In the genomic region with DNA sequence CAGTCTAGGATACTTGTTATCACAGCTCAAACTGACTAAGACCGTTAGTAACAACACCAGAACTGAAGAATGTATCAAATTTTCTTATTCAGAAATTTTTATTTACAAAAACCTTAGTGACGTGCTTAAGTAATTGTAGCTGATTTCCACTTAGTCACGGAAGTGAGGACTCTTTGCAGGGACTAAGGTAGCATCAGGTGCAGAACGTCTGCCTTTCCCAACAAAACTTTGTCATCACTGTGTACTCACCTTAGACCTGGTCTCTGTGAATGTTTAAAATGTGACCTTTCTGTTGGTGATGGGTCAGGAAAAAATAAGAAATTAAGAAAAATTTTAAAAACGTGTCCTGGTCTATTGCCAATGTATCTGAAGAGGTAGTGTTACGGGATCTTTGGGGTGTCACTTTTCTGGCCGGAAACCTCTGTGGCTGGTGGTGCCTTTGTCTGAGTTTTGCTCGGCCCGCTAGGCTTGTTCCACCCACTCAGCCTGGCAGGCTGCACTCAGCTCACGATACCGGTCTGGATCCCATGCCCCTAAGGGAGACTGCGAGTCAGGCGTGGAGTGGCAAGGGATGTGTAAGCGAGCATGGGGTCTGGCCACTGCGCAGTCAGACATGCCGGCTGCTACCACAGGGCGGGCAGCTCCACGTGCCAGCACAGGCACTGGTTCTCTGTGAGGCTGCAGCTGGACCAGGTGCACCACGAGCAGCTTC, we compare ENCODE assay signal across 10 cellular contexts. TPM values are rescaled to one million over a fixed set of nuclear protein-coding genes. Genes with fewer than 3 reads are reported as not detected.
A peak's percentile ranks its signal among the peaks of the same experiment; 100 is the strongest.
DNase-seq lines count a peak whose midpoint lies in the region; ATAC-seq and TF ChIP-seq lines count a peak whose summit lies in the region.
"Had no signal": no experiment of that assay in that cellular context is flagged by ENCODE, and none has a peak within 500 bp of the region (broad histone marks: within the 10 kb centered on the region; RNA-seq: fewer than 3 reads in every experiment).

No MANE protein-coding gene starts in this region.

- H3K4me3 Mint-ChIP-seq in MCF 10A (ENCODE audit: unreplicated experiment): no peak overlapping the region
- H3K4me3 Mint-ChIP-seq in activated naive CD8-positive, alpha-beta T cell treated with anti-CD3 and anti-CD28 coated beads, Interleukin-2, amount 50 U/mL, for 24 hours: peak overlapping the region; percentile 83

- ATAC-seq in activated naive CD8-positive, alpha-beta T cell treated with anti-CD3 and anti-CD28 coated beads, Interleukin-2, amount 50 U/mL, for 24 hours: peak; percentile 13
- ATAC-seq in upper lobe of right lung (peak; percentile 26), HG03025 (IDR thresholded peaks at IDR 0.05; ENCODE audit: low FRiP score, unreplicated experiment) (no peak)

- POLR2A ChIA-PET in MCF 10A (lab: Yijun Ruan, JAX): interaction anchor here (1.3 kb wide), 1 partner anchor 8 kb away, joined by 7 read pairs; no protein-coding TSS in a partner anchor

- H3K27me3 Mint-ChIP-seq in MCF 10A (ENCODE audit: insufficient read depth, unreplicated experiment): no peaks in the 10 kb centered on the region
- no peaks in the 10 kb centered on the region for H3K27me3 Mint-ChIP-seq in activated naive CD8-positive, alpha-beta T cell treated with anti-CD3 and anti-CD28 coated beads, Interleukin-2, amount 50 U/mL, for 24 hours

- H3K9me2 ChIP-seq in hepatocyte (replicated peaks; ENCODE audit: insufficient read depth): no peaks in the 10 kb centered on the region

- TF ChIP-seq CTCF in breast epithelium (IDR thresholded peaks at IDR 0.05) (no peak), MCF 10A (IDR thresholded peaks at IDR 0.05; ENCODE audit: unreplicated experiment) (no peak), osteoblast (IDR thresholded peaks at IDR 0.05; ENCODE audit: extremely low read depth, low read depth, low read length) (no peak), upper lobe of right lung (IDR thresholded peaks at IDR 0.05) (no peak), hepatocyte (IDR thresholded peaks at IDR 0.05; ENCODE audit: poor library complexity) (no peak)

- peaks cover 31% of the 10 kb centered on the region for H3K4me1 Mint-ChIP-seq in MCF 10A (ENCODE audit: insufficient read depth, unreplicated experiment)
- peaks cover 93% of the 10 kb centered on the region for H3K4me1 Mint-ChIP-seq in activated naive CD8-positive, alpha-beta T cell treated with anti-CD3 and anti-CD28 coated beads, Interleukin-2, amount 50 U/mL, for 24 hours

- H3K27me3 ChIP-seq in breast epithelium (no peaks in the 10 kb centered on the region), osteoblast (ENCODE audit: insufficient read depth, low read length) (no peaks in the 10 kb centered on the region), upper lobe of right lung (no peaks in the 10 kb centered on the region), hepatocyte (no peaks in the 10 kb centered on the region)

- H3K36me3 ChIP-seq in breast epithelium: no peaks in the 10 kb centered on the region
- no peaks in the 10 kb centered on the region for H3K36me3 ChIP-seq in osteoblast (ENCODE audit: insufficient read depth, low read length)
- H3K36me3 ChIP-seq in upper lobe of right lung: no peaks in the 10 kb centered on the region
- H3K36me3 ChIP-seq in hepatocyte (replicated peaks; ENCODE audit: insufficient read depth, low read depth): no peaks in the 10 kb centered on the region

- no peaks in the 10 kb centered on the region for H3K36me3 Mint-ChIP-seq in MCF 10A (ENCODE audit: insufficient read depth, unreplicated experiment)
- H3K36me3 Mint-ChIP-seq in activated naive CD8-positive, alpha-beta T cell treated with anti-CD3 and anti-CD28 coated beads, Interleukin-2, amount 50 U/mL, for 24 hours (ENCODE audit: low read depth): no peaks in the 10 kb centered on the region

- CTCF ChIA-PET in MCF 10A (lab: Yijun Ruan, JAX): interaction anchor here (0.6 to 2.4 kb wide), 9 partner anchors 9 to 1556 kb away, joined by 3 to 11 read pairs (median 3); no protein-coding TSS in a partner anchor

- H3K4me2 ChIP-seq in osteoblast (ENCODE audit: insufficient read depth, low read length) (no peak overlapping the region), hepatocyte (no peak overlapping the region)

- H3K27ac Mint-ChIP-seq in MCF 10A (ENCODE audit: low read depth, unreplicated experiment): no peak overlapping the region
- peak overlapping the region; percentile 94 for H3K27ac Mint-ChIP-seq in activated naive CD8-positive, alpha-beta T cell treated with anti-CD3 and anti-CD28 coated beads, Interleukin-2, amount 50 U/mL, for 24 hours

- H3K4me1 ChIP-seq in breast epithelium (peaks cover 3 to 23% of the 10 kb centered on the region in 2 donors), osteoblast (ENCODE audit: insufficient read depth, low read length) (peaks cover 17% of the 10 kb centered on the region), upper lobe of right lung (peaks cover 9% of the 10 kb centered on the region), hepatocyte (ENCODE audit: insufficient read depth) (no peaks in the 10 kb centered on the region)

- H3K9me3 ChIP-seq in breast epithelium: no peaks in the 10 kb centered on the region
- H3K9me3 ChIP-seq in osteoblast (ENCODE audit: low read depth, low read length): no peaks in the 10 kb centered on the region
- no peaks in the 10 kb centered on the region for H3K9me3 ChIP-seq in upper lobe of right lung
- H3K9me3 ChIP-seq in hepatocyte (ENCODE audit: low read depth): no peaks in the 10 kb centered on the region

- no peak for TF ChIP-seq POLR2A in breast epithelium (IDR thresholded peaks at IDR 0.05)

- intact Hi-C loops in breast epithelium (cut with DNase I; ENCODE audit: low total_unique reads) (no loop called here), MCF 10A (cut with micrococcal nuclease) (no loop called here), upper lobe of right lung (cut with DNase I) (no loop called here)

- H3K4me3 ChIP-seq in breast epithelium: no peak overlapping the region
- H3K4me3 ChIP-seq in osteoblast (ENCODE audit: insufficient read depth, low read length): no peak overlapping the region
- H3K4me3 ChIP-seq in upper lobe of right lung: no peak overlapping the region
- H3K4me3 ChIP-seq in hepatocyte: no peak overlapping the region

- H3K79me2 ChIP-seq in osteoblast (ENCODE audit: insufficient read depth, low read length) (no peaks in the 10 kb centered on the region), hepatocyte (no peaks in the 10 kb centered on the region)

- H3K27ac ChIP-seq in breast epithelium (peak overlapping the region; percentile 45 to 67), osteoblast (ENCODE audit: low read depth, low read length) (no peak overlapping the region), upper lobe of right lung (peak overlapping the region; percentile 43), hepatocyte (no peak overlapping the region)

- H2AFZ ChIP-seq in osteoblast (ENCODE audit: low read length) (no peak overlapping the region), hepatocyte (no peak overlapping the region)

- BruUV-seq in MCF 10A (replicated peaks; lab: Mats Ljungman, UMichigan): no TSS peak

- H3K9me3 Mint-ChIP-seq in MCF 10A (ENCODE audit: unreplicated experiment): no peaks in the 10 kb centered on the region
- no peaks in the 10 kb centered on the region for H3K9me3 Mint-ChIP-seq in activated naive CD8-positive, alpha-beta T cell treated with anti-CD3 and anti-CD28 coated beads, Interleukin-2, amount 50 U/mL, for 24 hours

- 92% methylated on average over 19 of the region's 19 CpGs for WGBS in hepatocyte (ENCODE audit: low lambda C conversion rate, missing lambda C conversion rate)

- DNase-seq in breast epithelium (ENCODE audit: low spot score in 2 of 2) (no peak), MCF 10A (ENCODE audit: unreplicated experiment) (no peak), osteoblast (ENCODE audit: insufficient read length, low spot score, missing footprints) (peak; percentile 71), upper lobe of right lung (no peak), hepatocyte (ENCODE audit: low spot score) (no peak), SHP77 treated with DMSO at 0.1 percent for 48 hours (lab: John Stamatoyannopoulos, UW) (no peak)
- peak; percentile 71 for DNase-seq in activated naive CD8-positive, alpha-beta T cell treated with anti-CD3 and anti-CD28 coated beads, Interleukin-2, amount 50 U/mL, for 24 hours
- DNase-seq: 8988T, NCI-H1092 treated with DMSO at 0.1 percent for 48 hours had no signal

- H4K20me1 ChIP-seq in osteoblast (ENCODE audit: insufficient read depth, low read length): peaks cover 4% of the 10 kb centered on the region
- no peaks in the 10 kb centered on the region for H4K20me1 ChIP-seq in hepatocyte (ENCODE audit: insufficient read depth, poor library complexity, severe bottlenecking)

RNA-seq across cellular contexts. Expression of a gene that starts 24.1 kb away (rescaled TPM):
- 10 to 100 TPM; 10.8 to 14.6 (median 12.9) TPM for total RNA-seq in breast epithelium
- total RNA-seq in MCF 10A (2022): 4.4 TPM in 2 replicates
- total RNA-seq in osteoblast: 2.1 and 2.2 TPM in 2 replicates
- total RNA-seq in upper lobe of right lung: 12.6 TPM
- 1.0 and 1.5 TPM in 2 replicates for total RNA-seq in hepatocyte
- 0.70 and 1.1 TPM in 2 replicates for polyA plus RNA-seq in hepatocyte

Comparison
In these comparisons a context has a peak if more than half of its experiments do, and no peak if none do; other contexts are left out.
1. DNase-seq: peak in activated naive CD8-positive, alpha-beta T cell treated with anti-CD3 and anti-CD28 coated beads, Interleukin-2, amount 50 U/mL, for 24 hours (single experiment) and osteoblast (single experiment); none in breast epithelium (0 of 2), MCF 10A (single experiment), upper lobe of right lung (single experiment), hepatocyte (single experiment) and SHP77 treated with DMSO at 0.1 percent for 48 hours (single experiment).
2. H3K27ac ChIP-seq: peak in breast epithelium (2 of 2) and upper lobe of right lung (single experiment); none in osteoblast (single experiment) and hepatocyte (single experiment).